ENCODE assay signal across 26 cellular contexts in the genomic region with DNA sequence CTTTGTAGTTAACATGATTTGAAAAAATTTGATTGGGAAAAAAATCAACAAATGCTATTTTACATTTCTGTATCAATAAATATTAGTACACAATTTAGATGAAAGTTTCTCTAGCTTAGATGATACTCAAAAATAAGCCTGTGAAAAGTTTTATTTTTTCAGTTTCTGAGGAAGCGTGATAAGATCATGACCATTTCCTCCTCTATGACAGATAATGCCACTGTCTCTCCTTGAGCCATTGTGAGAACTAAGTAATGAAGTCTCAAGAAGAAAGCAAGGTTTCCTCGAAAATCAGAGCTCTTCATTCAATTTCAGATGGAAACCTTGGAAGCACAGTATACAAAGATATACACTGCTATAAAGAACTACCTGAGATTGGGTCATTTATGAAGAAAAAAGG.
"Had no signal": no experiment of that assay in that cellular context is flagged by ENCODE, and none has a peak within 500 bp of the region (broad histone marks: within the 10 kb centered on the region; RNA-seq: fewer than 3 reads in every experiment).

No MANE protein-coding gene starts in this region.

- H3K4me1 ChIP-seq: neural progenitor cell, psoas muscle, right lobe of liver, thyroid gland, tibial nerve, upper lobe of right lung, vagina had no signal

- H3K9ac ChIP-seq: neural progenitor cell, parathyroid adenoma had no signal

- H3K36me3 ChIP-seq: neural progenitor cell, ovary, right lobe of liver, sigmoid colon, stomach, thoracic aorta, thyroid gland, tibial nerve, upper lobe of right lung, vagina had no signal

- H2AFZ ChIP-seq: neural progenitor cell, parathyroid adenoma had no signal

- H3K9me3 ChIP-seq: ovary, psoas muscle, right lobe of liver, sigmoid colon, stomach, thoracic aorta, thyroid gland, tibial nerve, upper lobe of right lung, vagina had no signal

- FAIRE-seq: small intestine, urothelium cell line had no signal

- ATAC-seq: naive thymus-derived CD4-positive, alpha-beta T cell; natural killer cell; psoas muscle; right cardiac atrium; right lobe of liver; stimulated activated effector memory CD8-positive, alpha-beta T cell treated with anti-CD3 and anti-CD28 coated beads, Interleukin-12 subunit alpha, Interleukin-12 subunit beta, amount 100 ng/mL, for 72 hours; stimulated activated naive B cell treated with anti-CD40 and anti-IgM and Interleukin-4, amounts not matched to agents 10 μg/mL and 1 μg/mL and 100 μg/mL, for 72 hours; upper lobe of right lung had no signal

- H3K27ac ChIP-seq: neural progenitor cell, ovary, parathyroid adenoma, psoas muscle, right lobe of liver, sigmoid colon, stomach, thoracic aorta, thyroid gland, tibial nerve, upper lobe of right lung, vagina had no signal

- H3K27me3 ChIP-seq: neural progenitor cell, ovary, right lobe of liver, sigmoid colon, stomach, thyroid gland, tibial nerve, upper lobe of right lung, vagina had no signal

- H3K4me3 ChIP-seq: neural progenitor cell, ovary, psoas muscle, right lobe of liver, sigmoid colon, stomach, thoracic aorta, thyroid gland, tibial nerve, upper lobe of right lung, vagina had no signal

- DNase-seq: naive thymus-derived CD4-positive, alpha-beta T cell; natural killer cell; occipital lobe; ovary; posterior cingulate gyrus; psoas muscle; right cardiac atrium; right lobe of liver; sigmoid colon; small intestine; stimulated activated CD4-positive, alpha-beta T cell treated with anti-CD3 and anti-CD28 coated beads, Interleukin-15, amount 100 ng/mL, for 24 hours; stimulated activated CD4-positive, alpha-beta T cell treated with anti-CD3 and anti-CD28 coated beads, Interleukin-2, amount 100 ng/mL, for 24 hours; stimulated activated CD4-positive, alpha-beta T cell treated with anti-CD3 and anti-CD28 coated beads, Interleukin-4, amount 100 ng/mL, for 1 hour; stimulated activated CD4-positive, alpha-beta T cell treated with anti-CD3 and anti-CD28 coated beads, Interleukin-4, amount 100 ng/mL, for 4 hours; stimulated activated naive B cell treated with anti-CD40 and anti-IgM and Interleukin-4, amounts not matched to agents 10 μg/mL and 1 μg/mL and 100 μg/mL, for 72 hours; stimulated activated naive CD4-positive, alpha-beta T cell treated with Interleukin-2 at 50 U/mL for 16 hours; stomach; thyroid gland; upper lobe of right lung had no signal

- H3K79me2 ChIP-seq: parathyroid adenoma had no signal

- H3K4me2 ChIP-seq: neural progenitor cell had no signal
